29 cellular contexts compared by ENCODE assay signal in the genomic region with DNA sequence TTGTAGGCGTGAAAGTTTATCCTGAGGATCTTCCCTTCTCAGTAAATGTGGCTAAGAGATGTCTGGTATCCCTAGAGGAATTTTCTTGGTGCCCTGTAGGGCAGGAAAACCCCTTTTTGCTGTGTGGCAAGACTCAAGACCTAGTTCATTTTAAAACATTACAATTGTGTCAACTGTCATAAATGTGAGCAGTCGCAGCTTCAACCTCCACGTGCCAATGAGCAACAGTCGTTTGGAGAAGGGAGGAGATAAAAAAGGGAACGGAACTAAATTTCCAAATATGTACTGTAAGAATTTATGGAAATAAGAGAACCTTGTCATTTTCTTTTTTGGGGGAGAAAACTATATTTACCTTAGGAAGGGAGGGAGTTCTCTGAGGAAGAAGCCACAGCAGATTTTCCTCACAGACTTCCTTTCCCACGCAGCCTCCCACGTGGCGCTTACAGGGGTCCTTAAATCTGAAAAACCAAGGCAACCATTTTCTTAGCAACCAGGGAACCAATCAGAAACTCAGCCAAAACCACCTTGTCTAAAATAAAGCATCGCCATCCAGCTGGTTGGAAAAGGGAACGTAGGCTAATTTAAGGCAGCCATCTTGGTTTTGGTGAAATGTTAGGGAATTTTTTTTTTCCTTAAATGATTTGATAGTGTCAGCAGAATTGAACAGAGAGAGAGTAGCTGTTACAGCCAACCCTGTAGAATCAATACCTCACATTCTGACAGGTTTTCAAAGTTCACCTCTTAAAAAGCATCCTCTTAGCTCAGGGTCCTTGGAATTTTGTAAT.
"Had no signal": no experiment of that assay in that cellular context is flagged by ENCODE, and none has a peak within 500 bp of the region (broad histone marks: within the 10 kb centered on the region; RNA-seq: fewer than 3 reads in every experiment).

No MANE protein-coding gene starts in this region.

- FAIRE-seq: small intestine had no signal

- H3K4me3 ChIP-seq: adrenal gland, esophagus muscularis mucosa, heart right ventricle, left ventricle myocardium inferior, lung, mucosa of descending colon, prostate gland, sigmoid colon, stomach, suprapubic skin, tibial nerve had no signal

- H3K9me3 ChIP-seq: adrenal gland, esophagus muscularis mucosa, heart right ventricle, left ventricle myocardium inferior, mucosa of descending colon, prostate gland, sigmoid colon, stomach, suprapubic skin, tibial nerve had no signal

- H3K4me1 ChIP-seq: adrenal gland, foreskin keratinocyte, prostate gland had no signal

- H3K27me3 ChIP-seq: adrenal gland, esophagus muscularis mucosa, sigmoid colon, stomach, suprapubic skin, tibial nerve had no signal

- DNase-seq: activated CD4-positive, alpha-beta T cell treated with anti-CD3 and anti-CD28 coated beads for 4 hours; activated CD4-positive, alpha-beta T cell treated with anti-CD3 and anti-CD28 coated beads, Interleukin-2, amount 50 U/mL, for 4 hours; activated CD4-positive, CD25-positive, alpha-beta regulatory T cell; activated CD8-positive, alpha-beta memory T cell treated with anti-CD3 and anti-CD28 coated beads for 24 hours; activated effector memory CD4-positive, alpha-beta T cell treated with Interleukin-2 at 50 U/mL for 16 hours; activated naive CD4-positive, alpha-beta T cell treated with Interleukin-2 at 50 U/mL for 16 hours; activated naive CD8-positive, alpha-beta T cell treated with anti-CD3 and anti-CD28 coated beads for 36 hours; adrenal gland; central memory CD4-positive, alpha-beta T cell; effector CD4-positive, alpha-beta T cell; foreskin keratinocyte; heart right ventricle; left ventricle myocardium inferior; mesendoderm; mucosa of descending colon; sigmoid colon; small intestine; stimulated activated CD4-positive, alpha-beta T cell treated with anti-CD3 and anti-CD28 coated beads, Interleukin-1b, Interleukin-23, amount 100 ng/mL, for 48 hours; stimulated activated CD4-positive, alpha-beta T cell treated with anti-CD3 and anti-CD28 coated beads, Interleukin-4, amount 100 ng/mL, for 4 hours; stimulated activated CD8-positive, alpha-beta memory T cell treated with anti-CD3 and anti-CD28 coated beads, Interleukin-4, amount 100 ng/mL, for 48 hours; stomach; T-cell had no signal

- ATAC-seq: foreskin keratinocyte; heart right ventricle; natural killer cell treated with Interleukin-12 subunit alpha and Interleukin-12 subunit beta and Interleukin-15 and Interleukin-18, amount 100 ng/mL, for 72 hours; stimulated activated memory B cell treated with anti-CD40 and anti-IgM and Interleukin-4, amounts not matched to agents 10 μg/mL and 1 μg/mL and 100 μg/mL, for 72 hours; T-cell had no signal

- H3K36me3 ChIP-seq: adrenal gland, esophagus muscularis mucosa, heart right ventricle, left ventricle myocardium inferior, prostate gland, sigmoid colon, stomach, suprapubic skin, tibial nerve had no signal

- H3K27ac ChIP-seq: adrenal gland, esophagus muscularis mucosa, foreskin keratinocyte, heart right ventricle, left ventricle myocardium inferior, prostate gland, sigmoid colon, stomach, suprapubic skin, tibial nerve had no signal
